In the genomic region with DNA sequence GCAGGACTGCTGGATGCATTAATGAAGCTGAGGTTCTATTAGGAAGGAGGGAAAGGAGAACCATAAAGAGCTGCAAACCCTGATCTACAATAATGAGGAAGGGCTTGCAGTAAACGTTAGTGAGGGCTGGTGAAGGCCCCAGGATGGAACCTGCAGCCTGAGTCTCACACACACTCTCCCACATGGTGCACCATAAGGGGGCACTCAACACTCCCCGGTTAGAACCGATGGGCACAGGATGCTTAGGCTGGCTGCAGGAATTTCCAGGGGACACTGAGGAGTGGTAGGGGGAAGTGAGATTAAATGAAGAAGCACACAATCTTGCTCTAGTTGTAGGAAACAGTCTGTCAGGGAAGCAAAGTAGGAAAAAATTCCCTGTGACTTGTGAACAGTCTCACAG, we compare ENCODE assay signal across 28 cellular contexts.
"Had no signal": no experiment of that assay in that cellular context is flagged by ENCODE, and none has a peak within 500 bp of the region (broad histone marks: within the 10 kb centered on the region; RNA-seq: fewer than 3 reads in every experiment).

No MANE protein-coding gene starts in this region.

- H3K4me1 ChIP-seq: prostate gland, thyroid gland had no signal

- H3K9me3 Mint-ChIP-seq: memory B cell; naive B cell; natural killer cell treated with Interleukin-12 subunit alpha and Interleukin-12 subunit beta and Interleukin-15 and Interleukin-18, amount 100 ng/mL, for 72 hours; neural crest cell; type B pancreatic cell had no signal

- DNase-seq: effector CD8-positive, alpha-beta T cell; erythroblast; esophagus squamous epithelium; foreskin melanocyte; glutamatergic neuron; heart right ventricle; hippocampal formation; mucosa of descending colon; naive B cell; nucleus accumbens; stimulated activated CD4-positive, alpha-beta T cell treated with anti-CD3 and anti-CD28 coated beads, Interleukin-12 subunit alpha, Interleukin-12 subunit beta, amount 100 ng/mL, for 4 hours; stimulated activated CD4-positive, alpha-beta T cell treated with anti-CD3 and anti-CD28 coated beads, Interleukin-1b, Interleukin-23, amount 100 ng/mL, for 48 hours; stimulated activated CD4-positive, alpha-beta T cell treated with anti-CD3 and anti-CD28 coated beads, Interleukin-4, amount 100 ng/mL, for 1 hour; stimulated activated CD8-positive, alpha-beta memory T cell treated with anti-CD3 and anti-CD28 coated beads, Interleukin-4, amount 100 ng/mL, for 48 hours; stimulated activated naive CD4-positive, alpha-beta T cell treated with Interleukin-2 at 50 U/mL for 16 hours; stomach; thyroid gland had no signal

- H3K36me3 ChIP-seq: esophagus squamous epithelium, heart right ventricle, prostate gland, right atrium auricular region, stomach, thyroid gland had no signal

- H3K27ac ChIP-seq: esophagus squamous epithelium, heart right ventricle, prostate gland, right atrium auricular region, stomach, thyroid gland had no signal

- H3K9me3 ChIP-seq: esophagus squamous epithelium, heart right ventricle, mucosa of descending colon, prostate gland, right atrium auricular region, stomach, thyroid gland had no signal

- H3K4me3 Mint-ChIP-seq: memory B cell; natural killer cell treated with Interleukin-12 subunit alpha and Interleukin-12 subunit beta and Interleukin-15 and Interleukin-18, amount 100 ng/mL, for 72 hours; neural crest cell; type B pancreatic cell had no signal

- H3K4me2 ChIP-seq: smooth muscle cell had no signal

- H3K4me1 Mint-ChIP-seq: memory B cell, naive B cell had no signal

- ATAC-seq: heart right ventricle, left lobe of liver, mucosa of descending colon, sciatic nerve had no signal

- H3K36me3 Mint-ChIP-seq: memory B cell; naive B cell; natural killer cell treated with Interleukin-12 subunit alpha and Interleukin-12 subunit beta and Interleukin-15 and Interleukin-18, amount 100 ng/mL, for 72 hours; type B pancreatic cell had no signal

- H3K4me3 ChIP-seq: dorsolateral prefrontal cortex, esophagus squamous epithelium, heart right ventricle, lung, mucosa of descending colon, prostate gland, right atrium auricular region, smooth muscle cell, stomach, thyroid gland had no signal

- H3K27ac Mint-ChIP-seq: memory B cell; naive B cell; natural killer cell treated with Interleukin-12 subunit alpha and Interleukin-12 subunit beta and Interleukin-15 and Interleukin-18, amount 100 ng/mL, for 72 hours; type B pancreatic cell had no signal

- H3K27me3 ChIP-seq: dorsolateral prefrontal cortex, esophagus squamous epithelium, heart right ventricle, right atrium auricular region, stomach, thyroid gland had no signal
